35 cellular contexts compared by ENCODE assay signal in the genomic region with DNA sequence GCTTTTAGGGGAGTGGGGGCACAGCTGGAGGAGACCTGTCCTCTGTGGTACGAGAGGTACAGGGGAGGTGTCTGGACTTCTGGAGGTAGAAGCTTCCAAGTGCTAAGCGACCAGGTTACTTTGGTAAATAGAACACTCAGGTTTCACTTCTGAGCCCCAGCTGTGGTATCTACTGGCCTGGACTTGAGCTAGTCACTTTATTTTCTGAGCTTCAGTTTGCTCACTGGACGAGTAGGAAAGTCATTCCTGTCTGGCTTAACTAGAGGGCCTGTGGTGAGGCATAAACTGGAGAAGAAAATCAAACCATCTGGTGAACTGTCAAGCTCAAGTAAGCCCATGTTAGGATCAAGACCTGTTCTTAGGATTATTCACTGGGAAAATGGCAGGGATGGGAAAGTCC. TPM values are rescaled to one million over a fixed set of nuclear protein-coding genes. Genes with fewer than 3 reads are reported as not detected.
"Had no signal": no experiment of that assay in that cellular context is flagged by ENCODE, and none has a peak within 500 bp of the region (broad histone marks: within the 10 kb centered on the region; RNA-seq: fewer than 3 reads in every experiment).

A gene with protein sequence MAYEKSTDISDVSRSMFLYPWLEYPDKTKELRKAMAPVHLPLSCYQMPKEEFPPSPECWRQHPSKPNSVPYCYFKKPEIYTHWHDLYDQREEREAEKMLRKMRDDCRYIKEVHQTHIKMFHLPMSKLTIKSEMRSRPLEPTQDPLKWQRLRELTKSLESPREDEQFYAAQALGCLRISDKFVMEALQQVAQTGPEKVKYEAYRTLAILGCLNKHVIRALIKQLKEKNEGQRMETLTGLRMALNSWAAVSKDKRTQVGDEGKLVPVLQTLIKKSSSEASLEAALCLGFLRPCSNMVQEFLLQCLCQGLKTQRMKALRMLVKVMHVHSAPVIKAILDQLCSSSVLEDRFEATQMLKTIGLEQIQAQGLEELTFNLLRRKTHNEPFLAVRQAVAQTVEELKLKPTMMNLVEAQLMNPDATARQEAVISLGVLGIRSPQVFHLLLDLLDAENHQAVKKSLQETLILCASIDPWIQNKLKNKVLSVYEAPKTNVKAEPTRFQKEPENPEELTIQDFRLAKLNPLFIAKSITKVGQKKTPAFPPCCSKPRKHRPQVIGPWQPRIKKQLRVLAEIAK (minus strand): TSS at position 101 of the 400 bp plus-strand sequence. CDS start 149 bp downstream, outside the sequence.

- H3K27ac ChIP-seq: ascending aorta, cardiac muscle cell, coronary artery, pancreas, prostate gland, testis, transverse colon, VCaP had no signal

- H3K27me3 Mint-ChIP-seq: activated CD4-positive, alpha-beta memory T cell treated with anti-CD3 and anti-CD28 coated beads for 36 hours; activated naive CD8-positive, alpha-beta T cell; brain; naive B cell had no signal

- H3K36me3 ChIP-seq: ascending aorta, cardiac muscle cell, pancreas, prostate gland, transverse colon had no signal

- H3K4me3 ChIP-seq: ascending aorta, cardiac muscle cell, coronary artery, pancreas, prostate gland, smooth muscle cell, testis, transverse colon had no signal

- H3K9me3 Mint-ChIP-seq: activated CD4-positive, alpha-beta memory T cell treated with anti-CD3 and anti-CD28 coated beads for 36 hours; activated T-cell treated with anti-CD3 and anti-CD28 coated beads, Interleukin-2, amount 50 U/mL, for 72 hours; brain; mesothelial cell of epicardium; naive B cell; neural crest cell had no signal

- H3K9me3 ChIP-seq: ascending aorta, pancreas, prostate gland, SK-N-SH, testis, transverse colon had no signal

- H3K27me3 ChIP-seq: ascending aorta, cardiac muscle cell, pancreas, testis, transverse colon had no signal

- H3K4me3 Mint-ChIP-seq: activated CD4-positive, alpha-beta memory T cell treated with anti-CD3 and anti-CD28 coated beads for 36 hours; activated naive CD8-positive, alpha-beta T cell; activated T-cell treated with anti-CD3 and anti-CD28 coated beads, Interleukin-2, amount 50 U/mL, for 72 hours; brain; mesothelial cell of epicardium; naive B cell; neural crest cell had no signal

- H3K36me3 Mint-ChIP-seq: activated naive CD8-positive, alpha-beta T cell; brain; mesothelial cell of epicardium; naive B cell had no signal

- H3K4me1 ChIP-seq: pancreas, prostate gland, testis had no signal

- ATAC-seq: activated T-cell treated with anti-CD3 and anti-CD28 coated beads, Interleukin-2, amount 50 U/mL, for 72 hours; pancreas had no signal

- H3K27ac Mint-ChIP-seq: activated CD4-positive, alpha-beta memory T cell treated with anti-CD3 and anti-CD28 coated beads for 36 hours; brain; mesothelial cell of epicardium had no signal

- DNase-seq: activated CD4-positive, alpha-beta memory T cell treated with anti-CD3 and anti-CD28 coated beads for 36 hours; activated CD4-positive, alpha-beta T cell treated with anti-CD3 and anti-CD28 coated beads for 4 hours; activated effector memory CD4-positive, alpha-beta T cell treated with Interleukin-2 at 50 U/mL for 16 hours; activated naive CD4-positive, alpha-beta T cell treated with Interleukin-2 at 50 U/mL for 16 hours; activated T-cell treated with anti-CD3 and anti-CD28 coated beads for 4 hours; activated T-cell treated with anti-CD3 and anti-CD28 coated beads, Interleukin-2, amount 50 U/mL, for 72 hours; head of caudate nucleus; hippocampal formation; kidney; naive B cell; nucleus accumbens; pancreas; retina; SK-N-SH; stimulated activated CD4-positive, alpha-beta T cell treated with anti-CD3 and anti-CD28 coated beads, Interleukin-1b, Interleukin-23, amount 100 ng/mL, for 48 hours; stimulated activated naive CD4-positive, alpha-beta T cell; SW 1271; testis; transverse colon had no signal

RNA-seq across cellular contexts. Expression of the gene that starts here (rescaled TPM):
- total RNA-seq: ascending aorta, cardiac muscle cell, cerebellum, endothelial cell of umbilical vein, fibroblast of lung, fibroblast of villous mesenchyme, lower leg skin, mesothelial cell of epicardium, neural crest cell, pancreas, smooth muscle cell, transverse colon, urinary bladder had no signal
- polyA plus RNA-seq: endothelial cell of umbilical vein, fibroblast of lung, pancreas, SK-N-SH, smooth muscle cell, urinary bladder had no signal
